8 cellular contexts compared by ENCODE assay signal in genomic region chrX:154097003-154097596, GRCh38. TPM values are rescaled to one million over a fixed set of nuclear protein-coding genes. Genes with fewer than 3 reads are reported as not detected.
A peak's percentile ranks its signal among the peaks of the same experiment; 100 is the strongest.
DNase-seq lines count a peak whose midpoint lies in the region; ATAC-seq and TF ChIP-seq lines count a peak whose summit lies in the region.

No MANE protein-coding gene starts in this region.

- no TSS peak for BruUV-seq in Panc1 (replicated peaks; lab: Mats Ljungman, UMichigan)

- no peak for TF ChIP-seq EP300 in stomach (IDR thresholded peaks at IDR 0.05)

- WGBS in stomach, 5 donors, result 0 to 41% (median 9%) methylated on average over 13 to 76 of the region's 82 CpGs

- CTCF ChIA-PET in CD8-positive, alpha-beta T cell (lab: Charles Lee), result no interaction called here
- CTCF ChIA-PET in Panc1 (lab: Charles Lee), result interaction anchor here (0.7 kb wide), 1 partner anchor 254 kb away, joined by 7 read pairs; no protein-coding TSS in a partner anchor

- ATAC-seq in CD8-positive, alpha-beta T cell, result peak; percentile 39
- ATAC-seq in GM19452 (IDR thresholded peaks at IDR 0.05; ENCODE audit: unreplicated experiment), result peak; percentile 34
- ATAC-seq in Panc1, result peak; percentile 73

- peak; percentile 41 to 78 (median 69) for DNase-seq in CD8-positive, alpha-beta T cell
- peak; percentile 37 for DNase-seq in HL-60 (ENCODE audit: low read depth in 1 of 2, low spot score in 1 of 2)
- no peak for DNase-seq in Panc1 (ENCODE audit: low read depth, low spot score)
- DNase-seq in activated effector memory CD4-positive, alpha-beta T cell treated with Interleukin-2 at 50 U/mL for 16 hours, result peak; percentile 48
- DNase-seq in fibroblast of the aortic adventitia (ENCODE audit: low read depth), result peak; percentile 55
- peak; percentile 84 for DNase-seq in nephron progenitor cell
- DNase-seq in stomach, result peak; percentile 65

- H3K36me3 Mint-ChIP-seq in CD8-positive, alpha-beta T cell, result peaks cover 16% of the 10 kb centered on the region
- H3K36me3 Mint-ChIP-seq in nephron progenitor cell (ENCODE audit: low read depth), result no peaks in the 10 kb centered on the region

- H3K9me3 Mint-ChIP-seq in CD8-positive, alpha-beta T cell, result no peaks in the 10 kb centered on the region
- peaks cover 68% of the 10 kb centered on the region for H3K9me3 Mint-ChIP-seq in nephron progenitor cell

- H3K4me1 ChIP-seq in CD8-positive, alpha-beta T cell (ENCODE audit: insufficient read depth, low read length), result peaks cover 42% of the 10 kb centered on the region
- H3K4me1 ChIP-seq in Panc1 (ENCODE audit: control insufficient read depth, insufficient read depth, low read length) (peaks cover 46% of the 10 kb centered on the region), stomach (peaks cover 19 to 49% (median 33%) of the 10 kb centered on the region in 4 donors)

- peak overlapping the region; percentile 85 for H3K4me3 ChIP-seq in CD8-positive, alpha-beta T cell (ENCODE audit: low read depth, low read length)
- H3K4me3 ChIP-seq in HL-60 (replicated peaks; ENCODE audit: insufficient read depth, low read length) (peak overlapping the region; percentile 68), Panc1 (ENCODE audit: low read depth in 2 of 2, low read length in 2 of 2) (peak overlapping the region; percentile 88 to 94), fibroblast of the aortic adventitia (ENCODE audit: low read depth, low read length) (peak overlapping the region; percentile 72), stomach (peak overlapping the region; percentile 58 to 78 (median 74))

- H3K27me3 ChIP-seq in CD8-positive, alpha-beta T cell (ENCODE audit: insufficient read depth, low read length), result no peaks in the 10 kb centered on the region
- no peaks in the 10 kb centered on the region for H3K27me3 ChIP-seq in HL-60 (ENCODE audit: insufficient read depth, poor library complexity, severe bottlenecking)
- H3K27me3 ChIP-seq in Panc1 (ENCODE audit: control insufficient read depth, insufficient read depth, low read length), result peaks cover 5% of the 10 kb centered on the region; the same call in 1 of the 2 replicates
- peaks cover 0 to 5% (median 0%) of the 10 kb centered on the region in 3 donors for H3K27me3 ChIP-seq in stomach

- no peaks in the 10 kb centered on the region for H3K36me3 ChIP-seq in CD8-positive, alpha-beta T cell (ENCODE audit: insufficient read depth, low read length)
- H3K36me3 ChIP-seq in Panc1 (ENCODE audit: control insufficient read depth, insufficient read depth, low read length) (peaks cover 3% of the 10 kb centered on the region; the same call in 1 of the 2 replicates), stomach (no peaks in the 10 kb centered on the region)

- no peaks in the 10 kb centered on the region for H3K9me3 ChIP-seq in CD8-positive, alpha-beta T cell (ENCODE audit: low read length)
- H3K9me3 ChIP-seq in Panc1 (ENCODE audit: control insufficient read depth, insufficient read depth, low read depth, low read length) (no peaks in the 10 kb centered on the region), stomach (no peaks in the 10 kb centered on the region)

- H3K4me1 Mint-ChIP-seq in CD8-positive, alpha-beta T cell (ENCODE audit: low read depth), result peaks cover 42% of the 10 kb centered on the region
- peaks cover 45% of the 10 kb centered on the region for H3K4me1 Mint-ChIP-seq in nephron progenitor cell

- no peak for TF ChIP-seq CTCF in CD8-positive, alpha-beta T cell (IDR thresholded peaks at IDR 0.05)
- TF ChIP-seq CTCF in HL-60 (IDR thresholded peaks at IDR 0.05; ENCODE audit: insufficient read depth, low read length) (no peak), Panc1 (IDR thresholded peaks at IDR 0.05) (no peak), fibroblast of the aortic adventitia (IDR thresholded peaks at IDR 0.05; ENCODE audit: insufficient read depth, low read length) (no peak), nephron progenitor cell (IDR thresholded peaks at IDR 0.05) (no peak), stomach (IDR thresholded peaks at IDR 0.05) (no peak)

- H3K27me3 Mint-ChIP-seq in CD8-positive, alpha-beta T cell (ENCODE audit: low read depth), result no peaks in the 10 kb centered on the region
- peaks cover 12% of the 10 kb centered on the region for H3K27me3 Mint-ChIP-seq in nephron progenitor cell (ENCODE audit: low read depth, poor library complexity)

- POLR2A ChIA-PET in CD8-positive, alpha-beta T cell (lab: Charles Lee), result interaction anchor here (1.0 kb wide), 3 partner anchors 13 to 126 kb away, joined by 3 to 5 read pairs (median 3); no protein-coding TSS in a partner anchor
- POLR2A ChIA-PET in Panc1 (lab: Charles Lee), result interaction anchor here (0.6 to 0.8 kb wide), 3 partner anchors 11 to 126 kb away, joined by 3 to 4 read pairs (median 3); partner anchors contain the start of gene HCFC1

- peak overlapping the region; percentile 97 for H3K4me3 Mint-ChIP-seq in CD8-positive, alpha-beta T cell
- peak overlapping the region; percentile 89 for H3K4me3 Mint-ChIP-seq in nephron progenitor cell

- no peak for TF ChIP-seq POLR2A in stomach (IDR thresholded peaks at IDR 0.05)

- H3K27ac Mint-ChIP-seq in CD8-positive, alpha-beta T cell, result peak overlapping the region; percentile 99
- peak overlapping the region; percentile 68 for H3K27ac Mint-ChIP-seq in nephron progenitor cell

- in situ Hi-C loops in Panc1 (cut with HindIII; ENCODE audit: low pct_unique_long_range_greater_than_20kb, low sequenced_read_pairs), result no loop called here

- intact Hi-C loops in CD8-positive, alpha-beta T cell (cut with DNase I, micrococcal nuclease), result loop anchor here (1.0 to 10.0 kb wide), 4 partner anchors 125 to 278 kb away; partner anchors contain the start of genes EMD (in 1 of the 2), FLNA (in 1 of the 2), HCFC1 (in 1 of the 2) and TMEM187 (in 1 of the 2)
- intact Hi-C loops in Panc1 (cut with micrococcal nuclease; ENCODE audit: unreplicated experiment) (no loop called here), stomach (cut with DNase I; ENCODE audit: low total_unique reads) (no loop called here)

- peak overlapping the region; percentile 88 for H3K27ac ChIP-seq in CD8-positive, alpha-beta T cell (ENCODE audit: low read depth, low read length)
- peak overlapping the region; percentile 52 for H3K27ac ChIP-seq in HL-60 (replicated peaks)
- H3K27ac ChIP-seq in Panc1 (ENCODE audit: low read length), result peak overlapping the region; percentile 90
- peak overlapping the region; percentile 93 to 98 (median 96) for H3K27ac ChIP-seq in stomach

RNA-seq across cellular contexts. Expression of gene MECP2, which starts 0.4 kb away (rescaled TPM):
- total RNA-seq in CD8-positive, alpha-beta T cell, result 100 to 1,000 TPM; 106 to 204 TPM
- total RNA-seq in Panc1 (2021; ENCODE audit: unreplicated experiment), result 88.9 TPM
- 49.7 TPM for polyA plus RNA-seq in Panc1 (2012; ENCODE audit: insufficient read length)
- total RNA-seq in fibroblast of the aortic adventitia (ENCODE audit: low replicate concordance), result 21.6 and 27.4 TPM in 2 replicates
- 10 to 100 TPM; 14.5 to 47.9 (median 23.5) TPM for total RNA-seq in stomach
- 10 to 100 TPM; 10.7 to 14.7 (median 11.0) TPM for polyA plus RNA-seq in stomach

RNA-seq across cellular contexts. Expression of gene OPN1LW, which starts 46.9 kb away (rescaled TPM):
- total RNA-seq in CD8-positive, alpha-beta T cell, result not detected
- not detected for total RNA-seq in Panc1 (2021; ENCODE audit: unreplicated experiment)
- polyA plus RNA-seq in Panc1 (2012; ENCODE audit: insufficient read length), result not detected
- not detected in 2 replicates for total RNA-seq in fibroblast of the aortic adventitia (ENCODE audit: low replicate concordance)
- not detected for total RNA-seq in stomach
- polyA plus RNA-seq in stomach, result not detected

Comparison
In these comparisons a context has a peak if more than half of its experiments do, and no peak if none do; other contexts are left out.
1. intact Hi-C loops: an anchor here in CD8-positive, alpha-beta T cell (1.0 to 10.0 kb wide); none called in Panc1 and stomach.